In the genomic region with DNA sequence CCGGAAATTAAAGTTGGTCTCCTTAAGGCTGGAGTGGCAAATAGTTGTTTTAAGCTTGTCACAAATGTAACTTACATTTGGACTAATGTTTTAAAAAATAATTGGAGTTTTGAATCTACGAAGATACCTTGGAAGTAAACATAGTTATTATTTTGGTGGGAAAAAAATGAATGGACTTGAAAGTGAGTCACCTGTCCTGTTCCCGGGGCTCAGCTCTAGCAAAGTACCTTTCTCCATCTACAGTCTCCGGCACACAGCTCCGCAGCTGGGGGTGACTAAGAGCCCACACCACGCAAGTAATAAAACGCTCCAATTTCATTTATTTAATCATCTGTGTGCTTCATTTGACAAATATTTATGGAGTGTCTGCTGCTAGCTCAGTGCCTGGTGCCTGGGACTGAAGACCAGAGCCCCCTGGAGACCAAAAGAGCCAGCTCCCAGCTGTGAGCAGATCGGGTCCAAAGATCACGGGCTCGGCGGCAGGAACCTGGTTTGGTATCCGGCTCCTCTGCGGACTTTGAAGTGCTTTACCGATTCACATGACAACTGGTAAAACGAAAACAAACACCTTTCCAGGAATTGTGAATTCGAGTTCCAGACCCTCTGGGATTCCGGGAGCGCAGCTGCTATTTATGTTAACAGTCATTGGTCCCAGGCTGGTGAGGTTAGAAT, we compare ENCODE assay signal across 8 cellular contexts. TPM values are rescaled to one million over a fixed set of nuclear protein-coding genes. Genes with fewer than 3 reads are reported as not detected.
A peak's percentile ranks its signal among the peaks of the same experiment; 100 is the strongest.
DNase-seq lines count a peak whose midpoint lies in the region; ATAC-seq lines count a peak whose summit lies in the region.

No MANE protein-coding gene starts in this region.

- no peak for DNase-seq in activated CD4-positive, CD25-positive, alpha-beta regulatory T cell treated with anti-CD3 and anti-CD28 coated beads, Interleukin-2, amount 50 U/mL, for 72 hours
- DNase-seq in NCI-H2196 (lab: John Stamatoyannopoulos, UW; ENCODE audit: unreplicated experiment) (peak; percentile 78), hepatic stellate cell (ENCODE audit: low spot score) (peak; percentile 76), cortex of kidney (lab: John Stamatoyannopoulos, UW) (no peak)
- DNase-seq in activated effector memory CD4-positive, alpha-beta T cell treated with Interleukin-2 at 50 U/mL for 16 hours: peak; percentile 9

- peaks cover 21% of the 10 kb centered on the region for H3K4me1 ChIP-seq in skeletal muscle satellite cell (ENCODE audit: control insufficient read depth, insufficient read depth, low read length)

- H3K9me3 ChIP-seq in skeletal muscle satellite cell (replicated peaks; ENCODE audit: low read length): no peaks in the 10 kb centered on the region

- peaks cover 68% of the 10 kb centered on the region for H3K27me3 ChIP-seq in skeletal muscle satellite cell (ENCODE audit: control insufficient read depth, insufficient read depth, low read length)

- H3K4me2 ChIP-seq in skeletal muscle satellite cell (ENCODE audit: low read length): peak overlapping the region; percentile 80

- ATAC-seq in activated CD4-positive, CD25-positive, alpha-beta regulatory T cell treated with anti-CD3 and anti-CD28 coated beads, Interleukin-2, amount 50 U/mL, for 24 hours: peak; percentile 55 to 59
- ATAC-seq in GM18517 (IDR thresholded peaks at IDR 0.05; ENCODE audit: unreplicated experiment): no peak

- peak overlapping the region; percentile 62 for H3K4me3 ChIP-seq in skeletal muscle satellite cell (ENCODE audit: low read length)

- H3K9ac ChIP-seq in skeletal muscle satellite cell (ENCODE audit: low read depth, low read length): peak overlapping the region; percentile 57

- no peaks in the 10 kb centered on the region for H3K36me3 ChIP-seq in skeletal muscle satellite cell (ENCODE audit: insufficient read depth, low read length)

RNA-seq across cellular contexts. Expression of a gene that starts 1.7 kb away (rescaled TPM):
- under 0.01 TPM in 1 of 2 replicates, not detected in the other for total RNA-seq in skeletal muscle satellite cell (2012; rRNA removed)

Comparison
In these comparisons a context has a peak if more than half of its experiments do, and no peak if none do; other contexts are left out.
1. DNase-seq: peak in NCI-H2196 (single experiment), activated effector memory CD4-positive, alpha-beta T cell treated with Interleukin-2 at 50 U/mL for 16 hours (single experiment) and hepatic stellate cell (single experiment); none in activated CD4-positive, CD25-positive, alpha-beta regulatory T cell treated with anti-CD3 and anti-CD28 coated beads, Interleukin-2, amount 50 U/mL, for 72 hours (single experiment) and cortex of kidney (single experiment).